Comparison of ENCODE assay signal across 8 cellular contexts in the genomic region with DNA sequence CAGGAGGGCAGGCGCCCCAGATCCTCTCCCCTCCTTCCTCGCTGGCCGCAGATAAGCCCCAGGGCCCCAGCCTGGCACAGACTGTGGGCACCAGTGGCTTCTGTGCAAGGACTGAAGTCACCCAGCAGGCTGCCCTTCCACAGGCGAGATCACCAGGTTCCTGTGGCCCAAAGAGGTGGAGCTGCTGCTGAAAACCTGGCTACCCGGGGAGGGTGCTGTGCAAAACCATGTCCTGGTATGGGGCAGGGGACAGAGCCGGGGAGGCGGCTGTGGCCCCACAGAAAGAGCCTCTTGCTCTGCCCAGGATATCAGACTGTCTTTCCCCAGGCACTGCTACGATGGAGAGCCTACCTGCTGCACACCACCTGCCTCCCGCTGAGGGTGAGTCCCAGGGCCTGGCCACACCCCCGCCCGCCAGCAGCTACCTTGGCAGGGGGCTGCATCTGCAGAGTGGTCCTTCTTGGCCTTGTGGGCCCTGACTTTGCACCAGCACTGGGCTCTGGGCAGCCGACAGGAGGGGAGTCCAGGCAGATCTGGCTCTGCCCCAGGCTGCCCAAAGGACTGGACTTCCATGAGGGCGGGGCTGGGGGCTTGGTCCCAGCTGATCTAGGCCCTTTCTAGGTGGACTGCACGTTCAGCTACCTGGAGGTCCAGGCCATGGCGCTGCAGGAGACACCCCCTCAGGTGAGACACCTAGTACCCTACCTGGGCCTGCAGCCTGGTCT. TPM values are rescaled to one million over a fixed set of nuclear protein-coding genes. Genes with fewer than 3 reads are reported as not detected.
DNase-seq lines count a peak whose midpoint lies in the region; ATAC-seq, FAIRE-seq and TF ChIP-seq lines count a peak whose summit lies in the region.

No MANE protein-coding gene starts in this region.

- POLR2A ChIA-PET in HepG2 (lab: Yijun Ruan, JAX) = no interaction called here

- H3K9me3 ChIP-seq in BLaER1 (no peaks in the 10 kb centered on the region), HepG2 (ENCODE audit: low read length) (no peaks in the 10 kb centered on the region), adrenal gland (replicated peaks in 1 of 3) (no peaks in the 10 kb centered on the region)

- intact Hi-C loops in HepG2 (cut with micrococcal nuclease; ENCODE audit: unreplicated experiment) = no loop called here
- intact Hi-C loops in adrenal gland (cut with DNase I) = loop anchor here in 1 of 2 donors (5.0 kb wide), 1 partner anchor 98 kb away; no protein-coding TSS in a partner anchor

- no peak for TF ChIP-seq POLR2A in HepG2 (IDR thresholded peaks at IDR 0.05; ENCODE audit: insufficient read depth in 1 of 2, low read depth in 2 of 2, low read length in 2 of 2)
- no peak for TF ChIP-seq POLR2A in adrenal gland (IDR thresholded peaks at IDR 0.05)

- H3K27ac ChIP-seq in BLaER1 (peak overlapping the region; percentile 97), HepG2 (ENCODE audit: extremely low read length, insufficient read depth, low read length) (no peak overlapping the region), adrenal gland (no peak overlapping the region)

- peak; percentile 43 for ATAC-seq in GM19438 (IDR thresholded peaks at IDR 0.05; ENCODE audit: low read depth, unreplicated experiment)
- ATAC-seq in HepG2 = peak; percentile 3

- H2AFZ ChIP-seq in HepG2 (ENCODE audit: low read length) = no peak overlapping the region

- H3K4me3 ChIP-seq in BLaER1 (peak overlapping the region; percentile 76), HepG2 (replicated peaks in 1 of 3; ENCODE audit: insufficient read depth in 1 of 3, low read depth in 2 of 3, low read length in 3 of 3) (peak overlapping the region; percentile 47 to 71 (median 65); a peak in 3 of 6 replicates), adrenal gland (no peak overlapping the region)

- H3K79me2 ChIP-seq in HepG2 (ENCODE audit: insufficient read depth, low read length) = no peaks in the 10 kb centered on the region

- H3K4me1 ChIP-seq in BLaER1 = peaks cover 45% of the 10 kb centered on the region
- peaks cover 32% of the 10 kb centered on the region for H3K4me1 ChIP-seq in HepG2 (ENCODE audit: insufficient read depth, low read length)
- peaks cover 0 to 17% of the 10 kb centered on the region in 2 donors for H3K4me1 ChIP-seq in adrenal gland (replicated peaks in 1 of 2)

- CTCF ChIA-PET in HepG2 (lab: Yijun Ruan, JAX; ENCODE audit: low intra/inter-chr PET ratio, low total read pairs) = interaction anchor here (1.0 to 6.2 kb wide), 5 partner anchors 22 to 152 kb away, joined by 4 to 52 read pairs (median 8); a partner anchor contains a TSS

- H3K4me2 ChIP-seq in BLaER1 = peak overlapping the region; percentile 97
- H3K4me2 ChIP-seq in HepG2 (ENCODE audit: low read depth, low read length) = peak overlapping the region; percentile 99

- in situ Hi-C loops in HepG2 (cut with HindIII; ENCODE audit: extremely low pct_ligation_motif_present, low pct_unique_long_range_greater_than_20kb) = loop anchor here (5.0 kb wide), 1 partner anchor 98 kb away; no protein-coding TSS in a partner anchor
- in situ Hi-C loops in ACHN (cut with HindIII; ENCODE audit: low pct_ligation_motif_present, low pct_unique_long_range_greater_than_20kb, low sequenced_read_pairs) = no loop called here

- WGBS in HepG2 (ENCODE audit: low lambda C conversion rate) = 70% methylated on average over 10 of the region's 15 CpGs
- 76 to 90% (median 84%) methylated on average over 5 to 15 of the region's 15 CpGs for WGBS in adrenal gland, 4 donors

- TF ChIP-seq CTCF in HepG2 (CRISPR knock-in tag; IDR thresholded peaks at IDR 0.05) (no peak), adrenal gland (IDR thresholded peaks at IDR 0.05) (no peak)

- peak; percentile 40 for DNase-seq in RPMI8226
- DNase-seq in HepG2 (ENCODE audit: low spot score) = no peak
- no peak for DNase-seq in DMS 273 (lab: John Stamatoyannopoulos, UW; ENCODE audit: unreplicated experiment)
- no peak for DNase-seq in ACHN
- DNase-seq in NCI-H226 = no peak
- DNase-seq in adrenal gland = no peak

- H3K9ac ChIP-seq in BLaER1 (peak overlapping the region; percentile 93), HepG2 (ENCODE audit: insufficient read depth, low read depth, low read length) (peak overlapping the region; percentile 11; the same call in 1 of the 2 replicates)

- H3K36me3 ChIP-seq in BLaER1 (peaks cover 44% of the 10 kb centered on the region), HepG2 (replicated peaks in 1 of 2; ENCODE audit: control insufficient read depth in 1 of 2, insufficient read depth in 2 of 2, low read length in 2 of 2) (no peaks in the 10 kb centered on the region), adrenal gland (replicated peaks in 1 of 2) (no peaks in the 10 kb centered on the region)

- no peak for TF ChIP-seq RAD21 in HepG2 (CRISPR knock-in tag; IDR thresholded peaks at IDR 0.05)

- H4K20me1 ChIP-seq in BLaER1 = no peaks in the 10 kb centered on the region
- peaks cover under 1% of the 10 kb centered on the region; the same call in 1 of the 2 replicates for H4K20me1 ChIP-seq in HepG2 (ENCODE audit: insufficient read depth, low read length)

- TF ChIP-seq EP300 in HepG2 (IDR thresholded peaks at IDR 0.05; ENCODE audit: low read depth in 2 of 2, low read length in 2 of 2) = no peak
- TF ChIP-seq EP300 in HepG2 (CRISPR knock-in tag; IDR thresholded peaks at IDR 0.05; ENCODE audit: borderline replicate concordance) = no peak

- no peak for FAIRE-seq in HepG2 (lab: Jason Lieb, UNC)

- BruUV-seq in HepG2 (replicated peaks; lab: Mats Ljungman, UMichigan) = no TSS peak

- no peaks in the 10 kb centered on the region for H3K27me3 ChIP-seq in BLaER1
- H3K27me3 ChIP-seq in HepG2 (ENCODE audit: control insufficient read depth in 1 of 2, insufficient read depth in 2 of 2, low read length in 2 of 2) = peaks cover 18 to 54% of the 10 kb centered on the region in 2 experiments
- peaks cover 26% of the 10 kb centered on the region for H3K27me3 ChIP-seq in adrenal gland

RNA-seq across cellular contexts. Expression of a gene that starts 0.6 kb away (rescaled TPM):
- total RNA-seq in HepG2 (2016; rRNA removed; fragmentation: Illumina TruSeq; extraction: Trizol) = 0.91 and 1.3 TPM in 2 replicates
- total RNA-seq in HepG2 (2016; cell fraction: cytosol; rRNA removed; fragmentation: Illumina TruSeq; extraction: Trizol; ENCODE audit: low read depth) = 0.35 TPM in 1 of 2 replicates, not detected in the other
- 0.70 and 1.1 TPM in 2 replicates for total RNA-seq in HepG2 (2016; cell fraction: insoluble cytoplasmic fraction; rRNA removed; fragmentation: Illumina TruSeq; extraction: Trizol)
- total RNA-seq in HepG2 (2016; cell fraction: membrane; rRNA removed; fragmentation: Illumina TruSeq; extraction: Trizol) = 0.53 and 0.79 TPM in 2 replicates
- total RNA-seq in HepG2 (2016; cell fraction: nucleus; rRNA removed; fragmentation: Illumina TruSeq; extraction: Trizol) = 1.4 and 1.8 TPM in 2 replicates
- 2.7 and 3.9 TPM in 2 replicates for polyA plus RNA-seq in HepG2 (2011; rRNA removed)
- polyA plus RNA-seq in HepG2 (2011; cell fraction: cytosol; rRNA removed) = 1.2 and 1.7 TPM in 2 replicates
- 44.9 and 54.0 TPM in 2 replicates for polyA plus RNA-seq in HepG2 (2011; cell fraction: nucleus; rRNA removed)
- polyA plus RNA-seq in HepG2 (2012) = 3.5 and 5.1 TPM in 2 replicates
- 0.63 and 0.69 TPM in 2 replicates for polyA plus RNA-seq in HepG2 (2016; cell fraction: cytosol; fragmentation: Illumina TruSeq; extraction: Trizol; ENCODE audit: low read depth)
- polyA plus RNA-seq in HepG2 (2016; cell fraction: insoluble cytoplasmic fraction; fragmentation: Illumina TruSeq; extraction: Trizol; ENCODE audit: low read depth) = 0.79 and 1.0 TPM in 2 replicates
- 0.58 and 0.64 TPM in 2 replicates for polyA plus RNA-seq in HepG2 (2016; cell fraction: membrane; fragmentation: Illumina TruSeq; extraction: Trizol; ENCODE audit: low read depth)
- 6.0 and 8.0 TPM in 2 replicates for polyA plus RNA-seq in HepG2 (2016; cell fraction: nucleus; fragmentation: Illumina TruSeq; extraction: Trizol; ENCODE audit: insufficient read depth, low read depth)
- 0.23 and 5.9 TPM in 2 replicates for polyA minus RNA-seq in HepG2 (2011; rRNA and poly(A)+ RNA removed; ENCODE audit: low replicate concordance)
- polyA minus RNA-seq in HepG2 (2011; cell fraction: cytosol; rRNA and poly(A)+ RNA removed) = 1.2 and 3.3 TPM in 2 replicates
- polyA minus RNA-seq in HepG2 (2011; cell fraction: nucleus; rRNA and poly(A)+ RNA removed) = 8.9 and 9.2 TPM in 2 replicates
- total RNA-seq in adrenal gland = 1 to 10 TPM in 5 of 8 donors, under 1 TPM in 3; 0.24 to 2.5 (median 1.3) TPM
- polyA plus RNA-seq in adrenal gland = 10 to 100 TPM in 1 of 3 donors, 1 to 10 TPM in 1, under 1 TPM in 1; 0.35 to 18.5 (median 4.1) TPM

RNA-seq across cellular contexts. Expression of a gene that starts 14.5 kb away (rescaled TPM):
- total RNA-seq in HepG2 (2016; rRNA removed; fragmentation: Illumina TruSeq; extraction: Trizol) = 26.1 and 32.6 TPM in 2 replicates
- total RNA-seq in HepG2 (2016; cell fraction: cytosol; rRNA removed; fragmentation: Illumina TruSeq; extraction: Trizol; ENCODE audit: low read depth) = 11.9 and 12.4 TPM in 2 replicates
- total RNA-seq in HepG2 (2016; cell fraction: insoluble cytoplasmic fraction; rRNA removed; fragmentation: Illumina TruSeq; extraction: Trizol) = 22.4 and 31.8 TPM in 2 replicates
- 20.9 and 24.1 TPM in 2 replicates for total RNA-seq in HepG2 (2016; cell fraction: membrane; rRNA removed; fragmentation: Illumina TruSeq; extraction: Trizol)
- total RNA-seq in HepG2 (2016; cell fraction: nucleus; rRNA removed; fragmentation: Illumina TruSeq; extraction: Trizol) = 18.3 and 24.0 TPM in 2 replicates
- 37.1 and 38.3 TPM in 2 replicates for polyA plus RNA-seq in HepG2 (2011; rRNA removed)
- polyA plus RNA-seq in HepG2 (2011; cell fraction: cytosol; rRNA removed) = 15.3 and 28.8 TPM in 2 replicates
- polyA plus RNA-seq in HepG2 (2011; cell fraction: nucleus; rRNA removed) = 82.8 and 84.5 TPM in 2 replicates
- polyA plus RNA-seq in HepG2 (2012) = 28.9 and 29.0 TPM in 2 replicates
- 18.7 and 21.0 TPM in 2 replicates for polyA plus RNA-seq in HepG2 (2016; cell fraction: cytosol; fragmentation: Illumina TruSeq; extraction: Trizol; ENCODE audit: low read depth)
- polyA plus RNA-seq in HepG2 (2016; cell fraction: insoluble cytoplasmic fraction; fragmentation: Illumina TruSeq; extraction: Trizol; ENCODE audit: low read depth) = 30.7 and 42.2 TPM in 2 replicates
- polyA plus RNA-seq in HepG2 (2016; cell fraction: membrane; fragmentation: Illumina TruSeq; extraction: Trizol; ENCODE audit: low read depth) = 29.3 and 29.6 TPM in 2 replicates
- 42.9 and 46.5 TPM in 2 replicates for polyA plus RNA-seq in HepG2 (2016; cell fraction: nucleus; fragmentation: Illumina TruSeq; extraction: Trizol; ENCODE audit: insufficient read depth, low read depth)
- 39.4 and 41.0 TPM in 2 replicates for polyA minus RNA-seq in HepG2 (2011; rRNA and poly(A)+ RNA removed; ENCODE audit: low replicate concordance)
- polyA minus RNA-seq in HepG2 (2011; cell fraction: cytosol; rRNA and poly(A)+ RNA removed) = 18.9 and 21.7 TPM in 2 replicates
- 18.6 and 22.8 TPM in 2 replicates for polyA minus RNA-seq in HepG2 (2011; cell fraction: nucleus; rRNA and poly(A)+ RNA removed)
- total RNA-seq in adrenal gland = 10 to 100 TPM in 7 of 8 donors, 1 to 10 TPM in 1; 9.2 to 47.0 (median 20.7) TPM
- 10 to 100 TPM in 2 of 3 donors, 1 to 10 TPM in 1; 7.3 to 26.5 (median 24.3) TPM for polyA plus RNA-seq in adrenal gland

RNA-seq across cellular contexts. Expression of a gene that starts 15.2 kb away (rescaled TPM):
- 3.0 and 4.3 TPM in 2 replicates for total RNA-seq in HepG2 (2016; rRNA removed; fragmentation: Illumina TruSeq; extraction: Trizol)
- total RNA-seq in HepG2 (2016; cell fraction: cytosol; rRNA removed; fragmentation: Illumina TruSeq; extraction: Trizol; ENCODE audit: low read depth) = 22.8 and 24.1 TPM in 2 replicates
- total RNA-seq in HepG2 (2016; cell fraction: insoluble cytoplasmic fraction; rRNA removed; fragmentation: Illumina TruSeq; extraction: Trizol) = 2.5 and 4.0 TPM in 2 replicates
- total RNA-seq in HepG2 (2016; cell fraction: membrane; rRNA removed; fragmentation: Illumina TruSeq; extraction: Trizol) = 18.3 and 19.1 TPM in 2 replicates
- total RNA-seq in HepG2 (2016; cell fraction: nucleus; rRNA removed; fragmentation: Illumina TruSeq; extraction: Trizol) = 1.6 and 2.2 TPM in 2 replicates
- 3.5 and 3.6 TPM in 2 replicates for polyA plus RNA-seq in HepG2 (2011; rRNA removed)
- polyA plus RNA-seq in HepG2 (2011; cell fraction: cytosol; rRNA removed) = 4.3 and 6.9 TPM in 2 replicates
- polyA plus RNA-seq in HepG2 (2011; cell fraction: nucleus; rRNA removed) = 2.8 and 3.0 TPM in 2 replicates
- polyA plus RNA-seq in HepG2 (2012) = 1.3 and 2.2 TPM in 2 replicates
- polyA plus RNA-seq in HepG2 (2016; cell fraction: cytosol; fragmentation: Illumina TruSeq; extraction: Trizol; ENCODE audit: low read depth) = 26.8 and 27.5 TPM in 2 replicates
- 2.2 and 3.0 TPM in 2 replicates for polyA plus RNA-seq in HepG2 (2016; cell fraction: insoluble cytoplasmic fraction; fragmentation: Illumina TruSeq; extraction: Trizol; ENCODE audit: low read depth)
- 17.4 and 17.7 TPM in 2 replicates for polyA plus RNA-seq in HepG2 (2016; cell fraction: membrane; fragmentation: Illumina TruSeq; extraction: Trizol; ENCODE audit: low read depth)
- 1.5 and 2.9 TPM in 2 replicates for polyA plus RNA-seq in HepG2 (2016; cell fraction: nucleus; fragmentation: Illumina TruSeq; extraction: Trizol; ENCODE audit: insufficient read depth, low read depth)
- 2.8 and 3.8 TPM in 2 replicates for polyA minus RNA-seq in HepG2 (2011; rRNA and poly(A)+ RNA removed; ENCODE audit: low replicate concordance)
- 0.79 and 2.1 TPM in 2 replicates for polyA minus RNA-seq in HepG2 (2011; cell fraction: cytosol; rRNA and poly(A)+ RNA removed)
- polyA minus RNA-seq in HepG2 (2011; cell fraction: nucleus; rRNA and poly(A)+ RNA removed) = 0.50 and 0.77 TPM in 2 replicates
- 10 to 100 TPM in 4 of 8 donors, 1 to 10 TPM in 4; 7.3 to 49.1 (median 10.5) TPM for total RNA-seq in adrenal gland
- 1 to 10 TPM; 1.5 to 9.3 (median 6.7) TPM for polyA plus RNA-seq in adrenal gland

RNA-seq across cellular contexts. Expression of a gene that starts 21.0 kb away (rescaled TPM):
- total RNA-seq in HepG2 (2016; rRNA removed; fragmentation: Illumina TruSeq; extraction: Trizol) (20.8 and 21.4 TPM in 2 replicates), adrenal gland (10 to 100 TPM in 7 of 8 donors, 1 to 10 TPM in 1; 8.8 to 69.8 (median 17.8) TPM)
- total RNA-seq in HepG2 (2016; cell fraction: cytosol; rRNA removed; fragmentation: Illumina TruSeq; extraction: Trizol; ENCODE audit: low read depth) = 10.8 and 12.4 TPM in 2 replicates
- 17.9 and 24.2 TPM in 2 replicates for total RNA-seq in HepG2 (2016; cell fraction: insoluble cytoplasmic fraction; rRNA removed; fragmentation: Illumina TruSeq; extraction: Trizol)
- total RNA-seq in HepG2 (2016; cell fraction: membrane; rRNA removed; fragmentation: Illumina TruSeq; extraction: Trizol) = 17.6 and 19.5 TPM in 2 replicates
- total RNA-seq in HepG2 (2016; cell fraction: nucleus; rRNA removed; fragmentation: Illumina TruSeq; extraction: Trizol) = 13.8 and 15.4 TPM in 2 replicates
- polyA plus RNA-seq in HepG2 (2011; rRNA removed) (10.8 and 12.2 TPM in 2 replicates), adrenal gland (100 to 1,000 TPM in 1 of 3 donors, 10 to 100 TPM in 1, 1 to 10 TPM in 1; 3.0 to 113 (median 72.5) TPM)
- 6.0 and 11.2 TPM in 2 replicates for polyA plus RNA-seq in HepG2 (2011; cell fraction: cytosol; rRNA removed)
- 29.2 and 37.2 TPM in 2 replicates for polyA plus RNA-seq in HepG2 (2011; cell fraction: nucleus; rRNA removed)
- polyA plus RNA-seq in HepG2 (2012) = 9.4 and 12.3 TPM in 2 replicates
- polyA plus RNA-seq in HepG2 (2016; cell fraction: cytosol; fragmentation: Illumina TruSeq; extraction: Trizol; ENCODE audit: low read depth) = 11.8 and 13.2 TPM in 2 replicates
- 18.0 and 18.5 TPM in 2 replicates for polyA plus RNA-seq in HepG2 (2016; cell fraction: insoluble cytoplasmic fraction; fragmentation: Illumina TruSeq; extraction: Trizol; ENCODE audit: low read depth)
- polyA plus RNA-seq in HepG2 (2016; cell fraction: membrane; fragmentation: Illumina TruSeq; extraction: Trizol; ENCODE audit: low read depth) = 9.5 and 15.3 TPM in 2 replicates
- 33.6 and 35.0 TPM in 2 replicates for polyA plus RNA-seq in HepG2 (2016; cell fraction: nucleus; fragmentation: Illumina TruSeq; extraction: Trizol; ENCODE audit: insufficient read depth, low read depth)
- polyA minus RNA-seq in HepG2 (2011; rRNA and poly(A)+ RNA removed; ENCODE audit: low replicate concordance) = 6.6 and 7.1 TPM in 2 replicates
- 4.5 and 7.8 TPM in 2 replicates for polyA minus RNA-seq in HepG2 (2011; cell fraction: cytosol; rRNA and poly(A)+ RNA removed)
- polyA minus RNA-seq in HepG2 (2011; cell fraction: nucleus; rRNA and poly(A)+ RNA removed) = 3.6 and 3.9 TPM in 2 replicates

RNA-seq across cellular contexts. Expression of a gene that starts 21.1 kb away (rescaled TPM):
- total RNA-seq in HepG2 (2016; rRNA removed; fragmentation: Illumina TruSeq; extraction: Trizol) = 1.7 and 3.1 TPM in 2 replicates
- total RNA-seq in HepG2 (2016; cell fraction: cytosol; rRNA removed; fragmentation: Illumina TruSeq; extraction: Trizol; ENCODE audit: low read depth) = 1.9 and 2.8 TPM in 2 replicates
- 2.1 and 4.2 TPM in 2 replicates for total RNA-seq in HepG2 (2016; cell fraction: insoluble cytoplasmic fraction; rRNA removed; fragmentation: Illumina TruSeq; extraction: Trizol)
- 2.2 and 3.5 TPM in 2 replicates for total RNA-seq in HepG2 (2016; cell fraction: membrane; rRNA removed; fragmentation: Illumina TruSeq; extraction: Trizol)
- total RNA-seq in HepG2 (2016; cell fraction: nucleus; rRNA removed; fragmentation: Illumina TruSeq; extraction: Trizol) = 1.9 and 4.3 TPM in 2 replicates
- 1.5 and 2.0 TPM in 2 replicates for polyA plus RNA-seq in HepG2 (2011; rRNA removed)
- polyA plus RNA-seq in HepG2 (2011; cell fraction: cytosol; rRNA removed) = 1.8 and 2.8 TPM in 2 replicates
- polyA plus RNA-seq in HepG2 (2011; cell fraction: nucleus; rRNA removed) = 7.9 and 8.0 TPM in 2 replicates
- polyA plus RNA-seq in HepG2 (2012) = 1.3 and 1.7 TPM in 2 replicates
- polyA plus RNA-seq in HepG2 (2016; cell fraction: cytosol; fragmentation: Illumina TruSeq; extraction: Trizol; ENCODE audit: low read depth) = 1.6 and 2.1 TPM in 2 replicates
- polyA plus RNA-seq in HepG2 (2016; cell fraction: insoluble cytoplasmic fraction; fragmentation: Illumina TruSeq; extraction: Trizol; ENCODE audit: low read depth) = 2.2 and 3.1 TPM in 2 replicates
- polyA plus RNA-seq in HepG2 (2016; cell fraction: membrane; fragmentation: Illumina TruSeq; extraction: Trizol; ENCODE audit: low read depth) = 2.3 and 2.5 TPM in 2 replicates
- 5.2 and 6.4 TPM in 2 replicates for polyA plus RNA-seq in HepG2 (2016; cell fraction: nucleus; fragmentation: Illumina TruSeq; extraction: Trizol; ENCODE audit: insufficient read depth, low read depth)
- polyA minus RNA-seq in HepG2 (2011; rRNA and poly(A)+ RNA removed; ENCODE audit: low replicate concordance) = 0.12 and 1.3 TPM in 2 replicates
- polyA minus RNA-seq in HepG2 (2011; cell fraction: cytosol; rRNA and poly(A)+ RNA removed) = 0.53 and 0.79 TPM in 2 replicates
- polyA minus RNA-seq in HepG2 (2011; cell fraction: nucleus; rRNA and poly(A)+ RNA removed) = 0.62 and 0.64 TPM in 2 replicates
- total RNA-seq in adrenal gland = 10 to 100 TPM in 4 of 8 donors, 1 to 10 TPM in 4; 4.4 to 17.9 (median 9.3) TPM
- 10 to 100 TPM in 1 of 3 donors, 1 to 10 TPM in 1, under 1 TPM in 1; 0.57 to 14.4 (median 8.2) TPM for polyA plus RNA-seq in adrenal gland

Comparison
In these comparisons a context has a peak if more than half of its experiments do, and no peak if none do; other contexts are left out.
1. H3K4me3 ChIP-seq: peak in BLaER1 (single experiment) and HepG2 (3 of 3); none in adrenal gland (0 of 4).